1 cellular context compared by ENCODE assay signal in genomic region chrX:103343105-103343504, GRCh38.
TF ChIP-seq lines count a peak whose summit lies in the region.

No MANE protein-coding gene starts in this region.

TF ChIP-seq in WTC11, 78 proteins besides CTCF, POLR2A, EP300 and RAD21 (continued from another document):
- TF ChIP-seq USF1 (CRISPR knock-in tag; IDR thresholded peaks at IDR 0.05) (no peak), ZNF416 (CRISPR knock-in tag; IDR thresholded peaks at IDR 0.05) (no peak), PRRX2 (CRISPR knock-in tag; IDR thresholded peaks at IDR 0.05) (no peak), ZNF263 (CRISPR knock-in tag; IDR thresholded peaks at IDR 0.05; ENCODE audit: low read depth) (no peak), NR2C2 (CRISPR knock-in tag; IDR thresholded peaks at IDR 0.05) (no peak), JUN (CRISPR knock-in tag; IDR thresholded peaks at IDR 0.05) (no peak), ZNF423 (CRISPR knock-in tag; IDR thresholded peaks at IDR 0.05) (no peak)
